Comparison of ENCODE assay signal across 21 cellular contexts in genomic region chr1:31878018-31878417, GRCh38.
A peak's percentile ranks its signal among the peaks of the same experiment; 100 is the strongest.
DNase-seq lines count a peak whose midpoint lies in the region; ATAC-seq lines count a peak whose summit lies in the region.
"Had no signal": no experiment of that assay in that cellular context is flagged by ENCODE, and none has a peak within 500 bp of the region (broad histone marks: within the 10 kb centered on the region; RNA-seq: fewer than 3 reads in every experiment).

No MANE protein-coding gene starts in this region.

- H3K27me3 Mint-ChIP-seq in stimulated activated naive CD8-positive, alpha-beta T cell treated with anti-CD3 and anti-CD28 coated beads, Interleukin-15, Interleukin-2, amounts not matched to agents 100 ng/mL and 50 ng/mL, for 24 hours, result no peaks in the 10 kb centered on the region
- H3K27me3 Mint-ChIP-seq in T-helper 17 cell (no peaks in the 10 kb centered on the region), memory B cell (no peaks in the 10 kb centered on the region)
- H3K27me3 Mint-ChIP-seq: natural killer cell treated with Interleukin-12 subunit alpha and Interleukin-12 subunit beta and Interleukin-15 and Interleukin-18, amount 100 ng/mL, for 72 hours had no signal

- H3K4me3 Mint-ChIP-seq in stimulated activated naive CD8-positive, alpha-beta T cell treated with anti-CD3 and anti-CD28 coated beads, Interleukin-15, Interleukin-2, amounts not matched to agents 100 ng/mL and 50 ng/mL, for 24 hours, result no peak overlapping the region
- no peak overlapping the region for H3K4me3 Mint-ChIP-seq in T-helper 17 cell
- H3K4me3 Mint-ChIP-seq in memory B cell, result peak overlapping the region; percentile 21
- H3K4me3 Mint-ChIP-seq: activated CD4-positive, alpha-beta memory T cell treated with anti-CD3 and anti-CD28 coated beads, Interleukin-2, amount 10 ng/mL, durations not matched to agents 7 days and 5 days; natural killer cell treated with Interleukin-12 subunit alpha and Interleukin-12 subunit beta and Interleukin-15 and Interleukin-18, amount 100 ng/mL, for 72 hours; T-helper 2 cell treated with Interferon-gamma antibody and Interleukin-4, amounts not matched to agents 5 μg/mL and 100 μg/mL, for 36 hours; WTC11 had no signal

- peaks cover 24% of the 10 kb centered on the region for H3K4me1 Mint-ChIP-seq in stimulated activated naive CD8-positive, alpha-beta T cell treated with anti-CD3 and anti-CD28 coated beads, Interleukin-15, Interleukin-2, amounts not matched to agents 100 ng/mL and 50 ng/mL, for 24 hours (ENCODE audit: low read depth)
- H3K4me1 Mint-ChIP-seq in T-helper 17 cell (peaks cover 10% of the 10 kb centered on the region), memory B cell (peaks cover 25% of the 10 kb centered on the region)

- in situ Hi-C loops in G401 (cut with HindIII; ENCODE audit: low sequenced_read_pairs), result no loop called here

- no peaks in the 10 kb centered on the region for H3K9me3 ChIP-seq in T-helper 17 cell (ENCODE audit: control insufficient read depth, low read length, poor library complexity, severe bottlenecking)
- H3K9me3 ChIP-seq: testis had no signal

- peak overlapping the region; percentile 26 for H3K27ac Mint-ChIP-seq in stimulated activated naive CD8-positive, alpha-beta T cell treated with anti-CD3 and anti-CD28 coated beads, Interleukin-15, Interleukin-2, amounts not matched to agents 100 ng/mL and 50 ng/mL, for 24 hours
- H3K27ac Mint-ChIP-seq in T-helper 17 cell, result peak overlapping the region; percentile 9
- peak overlapping the region; percentile 84 for H3K27ac Mint-ChIP-seq in memory B cell
- H3K27ac Mint-ChIP-seq: activated CD4-positive, alpha-beta memory T cell treated with anti-CD3 and anti-CD28 coated beads, Interleukin-2, amount 10 ng/mL, durations not matched to agents 7 days and 5 days; progenitor cell of endocrine pancreas; T-helper 2 cell treated with Interferon-gamma antibody and Interleukin-4, amounts not matched to agents 5 μg/mL and 100 μg/mL, for 36 hours; WTC11 had no signal

- DNase-seq in stimulated activated naive CD8-positive, alpha-beta T cell treated with anti-CD3 and anti-CD28 coated beads, Interleukin-15, Interleukin-2, amounts not matched to agents 100 U/mL and 50 U/mL, for 24 hours, result no peak
- DNase-seq in T-helper 17 cell (no peak), memory B cell (ENCODE audit: low spot score in 2 of 2) (peak in 1 of 2 donors; percentile 7), G401 (ENCODE audit: low spot score) (no peak), ecto neural progenitor cell (ENCODE audit: low spot score) (no peak), NCI-H774 (lab: John Stamatoyannopoulos, UW) (no peak), AG08396 (ENCODE audit: low spot score) (no peak)
- DNase-seq: activated CD4-positive, alpha-beta memory T cell treated with anti-CD3 and anti-CD28 coated beads, Interleukin-2, amount 10 ng/mL, durations not matched to agents 7 days and 5 days; activated naive CD4-positive, alpha-beta T cell treated with Interleukin-2 at 50 U/mL for 16 hours; activated T-cell treated with anti-CD3 and anti-CD28 coated beads, Interleukin-2, amount 50 U/mL, for 1 hour; aorta; DMS 273 treated with DMSO at 0.1 percent for 48 hours; NCI-H524 treated with DMSO at 0.1 percent for 48 hours; small intestine; stimulated activated CD4-positive, alpha-beta T cell treated with anti-CD3 and anti-CD28 coated beads, Interleukin-4, amount 100 ng/mL, for 1 hour; testis had no signal

- peaks cover 4% of the 10 kb centered on the region for H3K9me3 Mint-ChIP-seq in stimulated activated naive CD8-positive, alpha-beta T cell treated with anti-CD3 and anti-CD28 coated beads, Interleukin-15, Interleukin-2, amounts not matched to agents 100 ng/mL and 50 ng/mL, for 24 hours
- peaks cover 2% of the 10 kb centered on the region for H3K9me3 Mint-ChIP-seq in memory B cell
- H3K9me3 Mint-ChIP-seq: WTC11 had no signal

- peaks cover 2% of the 10 kb centered on the region for H3K36me3 Mint-ChIP-seq in stimulated activated naive CD8-positive, alpha-beta T cell treated with anti-CD3 and anti-CD28 coated beads, Interleukin-15, Interleukin-2, amounts not matched to agents 100 ng/mL and 50 ng/mL, for 24 hours (ENCODE audit: low read depth)
- H3K36me3 Mint-ChIP-seq in T-helper 17 cell (ENCODE audit: low read depth) (peaks cover under 1% of the 10 kb centered on the region), memory B cell (peaks cover 1% of the 10 kb centered on the region)
- H3K36me3 Mint-ChIP-seq: WTC11 had no signal

- ATAC-seq in stimulated activated naive CD8-positive, alpha-beta T cell treated with anti-CD3 and anti-CD28 coated beads, Interleukin-15, Interleukin-2, amounts not matched to agents 100 U/mL and 50 U/mL, for 24 hours, result no peak
- ATAC-seq in T-helper 17 cell (no peak), memory B cell (ENCODE audit: low read depth) (peak; percentile 78)
- ATAC-seq: natural killer cell treated with Interleukin-12 subunit alpha and Interleukin-12 subunit beta and Interleukin-15 and Interleukin-18, amount 100 ng/mL, for 72 hours; WTC11 had no signal

Comparison
In these comparisons a context has a peak if more than half of its experiments do, and no peak if none do; other contexts are left out.
1. H3K27ac Mint-ChIP-seq: peak in every context shown above with its lines; median percentile 84 in memory B cell; 26 in stimulated activated naive CD8-positive, alpha-beta T cell treated with anti-CD3 and anti-CD28 coated beads, Interleukin-15, Interleukin-2, amounts not matched to agents 100 ng/mL and 50 ng/mL, for 24 hours; 9 in T-helper 17 cell.